Comparison of ENCODE assay signal across 20 cellular contexts in genomic region chr11:130872513-130872912, GRCh38. TPM values are rescaled to one million over a fixed set of nuclear protein-coding genes. Genes with fewer than 3 reads are reported as not detected.
DNase-seq lines count a peak whose midpoint lies in the region; ATAC-seq and TF ChIP-seq lines count a peak whose summit lies in the region.
"Had no signal": no experiment of that assay in that cellular context is flagged by ENCODE, and none has a peak within 500 bp of the region (broad histone marks: within the 10 kb centered on the region; RNA-seq: fewer than 3 reads in every experiment).

No MANE protein-coding gene starts in this region.

- H3K4me3 ChIP-seq in fibroblast of lung (replicated peaks in 1 of 4; ENCODE audit: control extremely low read depth in 1 of 4, insufficient read depth in 1 of 4, low read depth in 3 of 4, low read length in 4 of 4) (no peak overlapping the region), psoas muscle (no peak overlapping the region), tibial nerve (no peak overlapping the region)
- H3K4me3 ChIP-seq: cardiac muscle cell, HAP-1 had no signal

- H3K9me3 Mint-ChIP-seq in activated T-helper 17 cell treated with anti-CD3 and anti-CD28 coated beads, Interleukin-2, amount 50 U/mL, for 72 hours, result no peaks in the 10 kb centered on the region
- H3K9me3 Mint-ChIP-seq: endodermal cell had no signal

- peak overlapping the region; percentile 7 for H2AFZ ChIP-seq in fibroblast of lung (ENCODE audit: low read length)
- H2AFZ ChIP-seq: parathyroid adenoma had no signal

- H3K9ac ChIP-seq in fibroblast of lung (ENCODE audit: insufficient read depth, low read length), result peak overlapping the region; percentile 1
- H3K9ac ChIP-seq: parathyroid adenoma had no signal

- H3K27ac ChIP-seq in fibroblast of lung (ENCODE audit: insufficient read depth, low read length) (peak overlapping the region; percentile 81), psoas muscle (peak overlapping the region; percentile 89), tibial nerve (peak overlapping the region in 3 of 4 donors; percentile 54 to 88 (median 74))
- H3K27ac ChIP-seq: cardiac muscle cell, parathyroid adenoma, WERI-Rb-1 had no signal

- H3K79me2 ChIP-seq in fibroblast of lung (ENCODE audit: control insufficient read depth, insufficient read depth, low read length), result no peaks in the 10 kb centered on the region
- H3K79me2 ChIP-seq: parathyroid adenoma had no signal

- H3K4me1 ChIP-seq in fibroblast of lung (ENCODE audit: control insufficient read depth, extremely low read depth, insufficient read depth, low read length), result peaks cover 11% of the 10 kb centered on the region
- peaks cover 34% of the 10 kb centered on the region for H3K4me1 ChIP-seq in psoas muscle
- H3K4me1 ChIP-seq in tibial nerve, result peaks cover 0 to 29% (median 8%) of the 10 kb centered on the region in 4 donors
- H3K4me1 ChIP-seq: Caco-2, HAP-1, parathyroid adenoma had no signal

- peak overlapping the region; percentile 34 for H3K27ac Mint-ChIP-seq in activated T-helper 17 cell treated with anti-CD3 and anti-CD28 coated beads, Interleukin-2, amount 50 U/mL, for 72 hours
- H3K27ac Mint-ChIP-seq: endodermal cell had no signal

- WGBS in psoas muscle, 3 donors, result 34 to 39% (median 35%) methylated on average over 6 of the region's 6 CpGs
- 48 to 57% methylated on average over 6 of the region's 6 CpGs for WGBS in tibial nerve, 2 donors

- peaks cover 80% of the 10 kb centered on the region for H3K36me3 Mint-ChIP-seq in activated T-helper 17 cell treated with anti-CD3 and anti-CD28 coated beads, Interleukin-2, amount 50 U/mL, for 72 hours (ENCODE audit: low read depth)

- no peak for TF ChIP-seq EP300 in tibial nerve (IDR thresholded peaks at IDR 0.05)

- no peaks in the 10 kb centered on the region for H3K27me3 ChIP-seq in fibroblast of lung (ENCODE audit: control insufficient read depth, insufficient read depth, low read length)
- no peaks in the 10 kb centered on the region for H3K27me3 ChIP-seq in psoas muscle (ENCODE audit: insufficient read depth in 3 of 3, low read length in 2 of 3)
- H3K27me3 ChIP-seq in tibial nerve, result no peaks in the 10 kb centered on the region
- H3K27me3 ChIP-seq: cardiac muscle cell had no signal

- intact Hi-C loops in psoas muscle (cut with DNase I), result no loop called here

- CTCF ChIA-PET in HEK293T (lab: Yijun Ruan, JAX), result no interaction called here

- POLR2A ChIA-PET in HEK293T (lab: Yijun Ruan, JAX), result no interaction called here

- no peak for TF ChIP-seq POLR2A in tibial nerve (IDR thresholded peaks at IDR 0.05)

- H3K27me3 Mint-ChIP-seq in activated T-helper 17 cell treated with anti-CD3 and anti-CD28 coated beads, Interleukin-2, amount 50 U/mL, for 72 hours, result no peaks in the 10 kb centered on the region
- H3K27me3 Mint-ChIP-seq: activated naive CD8-positive, alpha-beta T cell had no signal

- H3K36me3 ChIP-seq in fibroblast of lung (ENCODE audit: control insufficient read depth, insufficient read depth, low read length) (peaks cover 14% of the 10 kb centered on the region), psoas muscle (ENCODE audit: insufficient read depth in 1 of 2, low read depth in 1 of 2) (peaks cover 15 to 51% of the 10 kb centered on the region in 2 donors), tibial nerve (peaks cover 0 to 38% (median 0%) of the 10 kb centered on the region in 3 donors)
- H3K36me3 ChIP-seq: HAP-1 had no signal

- no peaks in the 10 kb centered on the region for H3K4me1 Mint-ChIP-seq in activated T-helper 17 cell treated with anti-CD3 and anti-CD28 coated beads, Interleukin-2, amount 50 U/mL, for 72 hours

- no peak overlapping the region for H3K4me2 ChIP-seq in fibroblast of lung (ENCODE audit: extremely low read depth, insufficient read depth, low read length)

- H3K9me3 ChIP-seq in fibroblast of lung (ENCODE audit: control insufficient read depth, insufficient read depth, low read depth, low read length) (no peaks in the 10 kb centered on the region), psoas muscle (no peaks in the 10 kb centered on the region), tibial nerve (no peaks in the 10 kb centered on the region)
- H3K9me3 ChIP-seq: Caco-2, HAP-1 had no signal

- TF ChIP-seq CTCF in fibroblast of lung (conservative IDR thresholded peaks at IDR 0.05 in 1 of 2, IDR thresholded peaks at IDR 0.05 in 1 of 2; ENCODE audit: low read depth in 1 of 2, low read length in 2 of 2), result no peak
- TF ChIP-seq CTCF in psoas muscle (IDR thresholded peaks at IDR 0.05), result no peak
- TF ChIP-seq CTCF in tibial nerve (IDR thresholded peaks at IDR 0.05), result no peak

- ATAC-seq in activated T-helper 17 cell treated with anti-CD3 and anti-CD28 coated beads, Interleukin-2, amount 50 U/mL, for 72 hours (replicated peaks), result no peak
- ATAC-seq in psoas muscle, result peak; percentile 23 to 32 (median 31)
- ATAC-seq in GM18858 (IDR thresholded peaks at IDR 0.05; ENCODE audit: unreplicated experiment), result no peak
- ATAC-seq: left colon had no signal

- DNase-seq in fibroblast of lung (ENCODE audit: low read depth in 2 of 2) (no peak), psoas muscle (no peak), tibial nerve (ENCODE audit: low spot score in 2 of 2) (no peak), HEK293T (ENCODE audit: extremely low spot score) (no peak), GM19238 (ENCODE audit: insufficient read length, low spot score) (no peak)
- DNase-seq: activated CD4-positive, alpha-beta T cell treated with anti-CD3 and anti-CD28 coated beads, Interleukin-2, amount 50 U/mL, for 48 hours; Caco-2; endodermal cell; left colon; NCI-H1417 treated with DMSO at 0.1 percent for 48 hours; NCI-H2227 treated with DMSO at 0.1 percent for 48 hours; stimulated activated CD4-positive, alpha-beta T cell treated with anti-CD3 and anti-CD28 coated beads, Interleukin-15, amount 100 ng/mL, for 24 hours; stimulated activated naive CD4-positive, alpha-beta T cell; WERI-Rb-1 had no signal

- H3K4me3 Mint-ChIP-seq in activated T-helper 17 cell treated with anti-CD3 and anti-CD28 coated beads, Interleukin-2, amount 50 U/mL, for 72 hours, result no peak overlapping the region
- H3K4me3 Mint-ChIP-seq: activated naive CD8-positive, alpha-beta T cell; endodermal cell had no signal

- H4K20me1 ChIP-seq in fibroblast of lung (ENCODE audit: control insufficient read depth, extremely low read depth, insufficient read depth, low read length), result no peaks in the 10 kb centered on the region

TF ChIP-seq in HEK293T, 16 proteins besides CTCF, POLR2A, EP300 and RAD21:
- TF ChIP-seq ZNF384 (IDR thresholded peaks at IDR 0.05), result no peak
- no peak for TF ChIP-seq LEF1 (IDR thresholded peaks at IDR 0.05; ENCODE audit: borderline replicate concordance)
- no peak for TF ChIP-seq FOXA1 (IDR thresholded peaks at IDR 0.05)
- no peak for TF ChIP-seq ELF4 (IDR thresholded peaks at IDR 0.05)
- TF ChIP-seq ARNT (IDR thresholded peaks at IDR 0.05), result no peak
- no peak for TF ChIP-seq NFRKB (IDR thresholded peaks at IDR 0.05)
- no peak for TF ChIP-seq CTBP1 (IDR thresholded peaks at IDR 0.05; ENCODE audit: borderline replicate concordance)
- no peak for TF ChIP-seq BHLHE40 (IDR thresholded peaks at IDR 0.05; ENCODE audit: borderline replicate concordance)
- TF ChIP-seq TARDBP (IDR thresholded peaks at IDR 0.05), result no peak
- no peak for TF ChIP-seq SP1 (IDR thresholded peaks at IDR 0.05)
- TF ChIP-seq SUZ12 (IDR thresholded peaks at IDR 0.05), result no peak

RNA-seq across cellular contexts. Expression of gene SNX19, which starts 43.8 kb away (rescaled TPM):
- total RNA-seq in activated T-helper 17 cell treated with anti-CD3 and anti-CD28 coated beads, Interleukin-2, amount 50 U/mL, for 72 hours, result 10 to 100 TPM; 16.4 to 33.8 TPM
- total RNA-seq in fibroblast of lung (70.6 and 91.7 TPM in 2 replicates), psoas muscle (10 to 100 TPM; 32.6 to 48.3 (median 37.3) TPM), tibial nerve (100 to 1,000 TPM in 3 of 4 donors, 10 to 100 TPM in 1; 94.2 to 141 (median 105) TPM)
- polyA plus RNA-seq in fibroblast of lung (58.9 and 76.6 TPM in 2 replicates), psoas muscle (10 to 100 TPM; 21.4 to 66.2 (median 24.7) TPM)
- 32.4 and 58.1 TPM in 2 replicates for polyA plus RNA-seq in fibroblast of lung (2012)
- 222 and 271 TPM in 2 replicates for polyA minus RNA-seq in fibroblast of lung (ENCODE audit: low replicate concordance)

Comparison
In these comparisons a context has a peak if more than half of its experiments do, and no peak if none do; other contexts are left out.
1. ATAC-seq: peak in psoas muscle (4 of 4); none in activated T-helper 17 cell treated with anti-CD3 and anti-CD28 coated beads, Interleukin-2, amount 50 U/mL, for 72 hours (single experiment) and GM18858 (single experiment).
2. Peak in every context shown above with its lines, with median percentiles within 50 percentile points of each other: H3K27ac ChIP-seq.